1 cellular context compared by ENCODE assay signal in the genomic region with DNA sequence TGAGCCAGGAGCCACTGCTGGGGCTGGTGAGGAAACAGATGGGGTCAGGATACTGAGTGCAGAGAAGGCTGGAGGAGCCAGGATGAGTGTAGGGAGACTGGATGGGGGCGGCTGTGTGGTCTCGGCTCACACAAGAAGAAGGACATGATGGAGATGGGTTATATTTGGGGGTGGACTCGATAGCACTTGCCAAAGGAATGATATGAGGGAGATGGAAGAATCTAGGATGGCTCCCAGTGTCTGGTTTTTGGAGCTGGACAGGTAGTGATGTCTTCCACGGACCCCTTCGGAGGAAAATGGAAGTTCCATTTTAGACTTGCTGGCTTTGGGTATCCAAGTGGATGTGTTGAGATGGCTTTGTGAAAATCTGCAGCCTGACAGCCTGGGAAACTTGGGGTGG.
TF ChIP-seq lines count a peak whose summit lies in the region.

No MANE protein-coding gene starts in this region.

TF ChIP-seq in H1, 55 proteins besides CTCF, POLR2A, EP300 and RAD21:
- TF ChIP-seq GABPA (IDR thresholded peaks at IDR 0.05; ENCODE audit: borderline replicate concordance, insufficient read depth, low read length) = no peak
